25 cellular contexts compared by ENCODE assay signal in genomic region chr4:1502501-1502886, GRCh38.
DNase-seq lines count a peak whose midpoint lies in the region; ATAC-seq and TF ChIP-seq lines count a peak whose summit lies in the region.
"Had no signal": no experiment of that assay in that cellular context is flagged by ENCODE, and none has a peak within 500 bp of the region (broad histone marks: within the 10 kb centered on the region; RNA-seq: fewer than 3 reads in every experiment).

No MANE protein-coding gene starts in this region.

- no peak for TF ChIP-seq CTCF in left ventricle myocardium inferior (IDR thresholded peaks at IDR 0.05; ENCODE audit: borderline replicate concordance)
- TF ChIP-seq CTCF in omental fat pad (IDR thresholded peaks at IDR 0.05) = no peak
- no peak for TF ChIP-seq CTCF in uterus (IDR thresholded peaks at IDR 0.05)

- H3K27me3 ChIP-seq in left ventricle myocardium inferior (ENCODE audit: low read depth) (peaks cover 81% of the 10 kb centered on the region), uterus (no peaks in the 10 kb centered on the region)

- H3K4me1 ChIP-seq in left ventricle myocardium inferior = peaks cover 14% of the 10 kb centered on the region
- no peaks in the 10 kb centered on the region for H3K4me1 ChIP-seq in uterus
- H3K4me1 ChIP-seq: gastroesophageal sphincter, prostate gland had no signal

- DNase-seq in cardiac septum (ENCODE audit: low spot score) = peak; percentile 72
- no peak for DNase-seq in left ventricle myocardium inferior
- DNase-seq in ecto neural progenitor cell (ENCODE audit: low spot score) = peak; percentile 41
- peak; percentile 10 for DNase-seq in omental fat pad (ENCODE audit: low spot score)
- peak; percentile 6 to 8 for DNase-seq in uterus
- no peak for DNase-seq in KBM-7
- DNase-seq: activated CD4-positive, alpha-beta T cell treated with anti-CD3 and anti-CD28 coated beads, Interleukin-2, amount 50 U/mL, for 4 hours; activated CD8-positive, alpha-beta memory T cell treated with anti-CD3 and anti-CD28 coated beads, Interleukin-2, amount 10 ng/mL, durations not matched to agents 7 days and 5 days; activated naive CD4-positive, alpha-beta T cell treated with anti-CD3 and anti-CD28 coated beads for 36 hours; activated T-cell treated with anti-CD3 and anti-CD28 coated beads, Interleukin-2, amount 50 U/mL, for 48 hours; amniotic stem cell; CD4-positive, alpha-beta memory T cell; hippocampal formation; MM.1S; NCI-H1930; NCI-H524 treated with DMSO at 0.1 percent for 48 hours; NK-92 treated with Interleukin-12 subunit alpha and Interleukin-12 subunit beta, amount 100 ng/mL, for 24 hours; stimulated activated CD4-positive, alpha-beta T cell treated with anti-CD3 and anti-CD28 coated beads, Interleukin-15, amount 100 ng/mL, for 24 hours had no signal

- intact Hi-C loops in cardiac septum (cut with DNase I) (no loop called here), left ventricle myocardium inferior (cut with micrococcal nuclease) (no loop called here), uterus (cut with DNase I; ENCODE audit: low total_unique reads) (no loop called here)

- H3K9me3 ChIP-seq in left ventricle myocardium inferior (replicated peaks) (no peaks in the 10 kb centered on the region), uterus (no peaks in the 10 kb centered on the region)
- H3K9me3 ChIP-seq: gastroesophageal sphincter, prostate gland had no signal

- in situ Hi-C loops in KBM-7 (cut with MboI; ENCODE audit: low pct_unique_long_range_greater_than_20kb, low sequenced_read_pairs) = no loop called here

- H3K36me3 ChIP-seq in left ventricle myocardium inferior (no peaks in the 10 kb centered on the region), uterus (no peaks in the 10 kb centered on the region)
- H3K36me3 ChIP-seq: gastroesophageal sphincter, prostate gland had no signal

- H3K27ac ChIP-seq in left ventricle myocardium inferior (replicated peaks) (no peak overlapping the region), uterus (no peak overlapping the region)
- H3K27ac ChIP-seq: gastroesophageal sphincter, KMS-11, prostate gland had no signal

- ATAC-seq in omental fat pad (ENCODE audit: low FRiP score) (no peak), GM18858 (IDR thresholded peaks at IDR 0.05; ENCODE audit: unreplicated experiment) (no peak)
- ATAC-seq: activated CD4-positive, CD25-positive, alpha-beta regulatory T cell treated with anti-CD3 and anti-CD28 coated beads, Interleukin-2, amount 50 U/mL, for 24 hours; activated CD8-positive, alpha-beta memory T cell treated with anti-CD3 and anti-CD28 coated beads, Interleukin-2, amount 10 ng/mL, durations not matched to agents 7 days and 5 days; gastroesophageal sphincter; SK-N-SH treated with all-trans-retinoic acid at 6 μM for 48 hours; stimulated activated effector memory CD8-positive, alpha-beta T cell treated with anti-CD3 and anti-CD28 coated beads, Interleukin-12 subunit alpha, Interleukin-12 subunit beta, amount 100 ng/mL, for 72 hours had no signal

- H3K4me3 ChIP-seq in left ventricle myocardium inferior = no peak overlapping the region
- H3K4me3 ChIP-seq in uterus = no peak overlapping the region
- H3K4me3 ChIP-seq: gastroesophageal sphincter, prostate gland had no signal

- no peak for TF ChIP-seq POLR2A in uterus (IDR thresholded peaks at IDR 0.05)

Comparison
In these comparisons a context has a peak if more than half of its experiments do, and no peak if none do; other contexts are left out.
1. DNase-seq: peak in cardiac septum (single experiment), ecto neural progenitor cell (single experiment), omental fat pad (single experiment) and uterus (2 of 2); none in left ventricle myocardium inferior (single experiment) and KBM-7 (single experiment).